Comparison of ENCODE assay signal across 9 cellular contexts in the genomic region with DNA sequence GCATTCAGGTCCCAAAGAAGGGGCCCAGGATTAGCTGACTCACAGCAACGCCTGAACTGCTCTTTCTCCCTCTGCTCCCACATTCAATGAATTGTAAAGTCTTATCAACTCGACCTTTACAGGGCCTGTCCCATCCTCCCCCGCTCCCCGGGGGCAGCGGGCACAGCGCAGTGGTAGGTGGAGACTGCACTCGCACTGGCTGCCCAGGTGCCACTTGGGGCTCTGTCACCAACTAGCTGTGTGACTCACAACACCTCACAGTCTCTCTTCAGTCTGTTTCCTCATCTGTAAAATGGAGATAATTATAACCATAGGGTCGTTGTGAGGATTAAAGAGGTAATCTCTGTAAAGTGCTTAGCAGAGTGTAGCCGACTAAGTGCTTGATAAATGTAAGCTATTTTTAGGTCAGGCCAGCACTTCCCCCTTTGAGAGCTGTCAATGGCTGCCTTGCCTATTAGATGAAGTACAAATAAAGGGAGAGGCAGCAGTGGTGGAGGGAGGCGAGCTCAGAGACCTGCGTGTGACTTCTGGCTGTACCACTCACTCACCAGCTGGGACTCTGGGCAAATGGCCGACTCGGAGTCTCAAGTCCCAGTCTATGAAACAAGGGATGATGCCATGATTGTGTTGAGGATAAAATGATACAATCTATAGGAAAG. TPM values are rescaled to one million over a fixed set of nuclear protein-coding genes. Genes with fewer than 3 reads are reported as not detected.
DNase-seq lines count a peak whose midpoint lies in the region; ATAC-seq, FAIRE-seq and TF ChIP-seq lines count a peak whose summit lies in the region.
"Had no signal": no experiment of that assay in that cellular context is flagged by ENCODE, and none has a peak within 500 bp of the region (broad histone marks: within the 10 kb centered on the region; RNA-seq: fewer than 3 reads in every experiment).

No MANE protein-coding gene starts in this region.

- no peak for ATAC-seq in HG03025 (IDR thresholded peaks at IDR 0.05; ENCODE audit: low FRiP score, unreplicated experiment)

- H2BK12ac ChIP-seq in H1 (ENCODE audit: low read depth, low read length) (peak overlapping the region; percentile 14; the same call in 1 of the 2 replicates), trophoblast cell (ENCODE audit: low read length) (peak overlapping the region; percentile 71)

- H3K18ac ChIP-seq in H1 (ENCODE audit: extremely low read depth, low read length) (no peak overlapping the region), trophoblast cell (ENCODE audit: low read length) (peak overlapping the region; percentile 50)

- no peak overlapping the region for H4K12ac ChIP-seq in trophoblast cell (ENCODE audit: low read depth, low read length)

- H2BK5ac ChIP-seq in H1 (ENCODE audit: low read depth, low read length), result no peak overlapping the region
- H2BK5ac ChIP-seq in trophoblast cell (ENCODE audit: low read depth, low read length, poor library complexity), result no peak overlapping the region

- TF ChIP-seq POLR2A in H1 (IDR thresholded peaks at IDR 0.05; ENCODE audit: control extremely low read depth in 1 of 2, low read depth in 2 of 2, low read length in 2 of 2), result no peak

- no peak for TF ChIP-seq RAD21 in H1 (IDR thresholded peaks at IDR 0.05 in 1 of 2, conservative IDR thresholded peaks at IDR 0.05 in 1 of 2; ENCODE audit: low read depth in 2 of 2, low read length in 2 of 2)

- H3K9me3 ChIP-seq in H1 (ENCODE audit: insufficient read depth in 2 of 2, low read depth in 1 of 2, low read length in 1 of 2) (no peaks in the 10 kb centered on the region), trophoblast cell (ENCODE audit: insufficient read depth, low read depth, low read length) (no peaks in the 10 kb centered on the region)

- H3K79me2 ChIP-seq in H1 (ENCODE audit: control insufficient read depth in 1 of 2, insufficient read depth in 2 of 2, low read length in 2 of 2) (no peaks in the 10 kb centered on the region), trophoblast cell (ENCODE audit: control insufficient read depth, insufficient read depth, low read length, poor library complexity) (no peaks in the 10 kb centered on the region)

- H4K91ac ChIP-seq in H1 (replicated peaks; ENCODE audit: insufficient read length, low read length), result no peak overlapping the region
- peak overlapping the region; percentile 41 for H4K91ac ChIP-seq in trophoblast cell (ENCODE audit: low read depth, low read length)

- H2BK120ac ChIP-seq in H1 (replicated peaks; ENCODE audit: low read depth, low read length), result no peak overlapping the region
- H2BK120ac ChIP-seq in trophoblast cell (ENCODE audit: insufficient read depth, low read length, poor library complexity), result no peak overlapping the region

- no peak overlapping the region for H3K4ac ChIP-seq in H1 (replicated peaks; ENCODE audit: insufficient read length, low read depth, low read length)
- peak overlapping the region; percentile 14 for H3K4ac ChIP-seq in trophoblast cell (ENCODE audit: low read depth, low read length)

- H2AFZ ChIP-seq in H1 (ENCODE audit: low read length) (no peak overlapping the region), trophoblast cell (ENCODE audit: insufficient read depth, low read length, poor library complexity) (peak overlapping the region; percentile 30)

- H2BK15ac ChIP-seq in H1 (ENCODE audit: low read length), result no peak overlapping the region

- H3K4me1 ChIP-seq in H1 (replicated peaks in 1 of 4; ENCODE audit: control insufficient read depth in 3 of 4, insufficient read depth in 4 of 4, low read length in 3 of 4) (peaks cover 0 to 9% (median 3%) of the 10 kb centered on the region in 4 experiments; a peak in 2 of 7 replicates), trophoblast cell (ENCODE audit: control insufficient read depth in 1 of 2, insufficient read depth in 2 of 2, low read length in 2 of 2) (peaks cover 16 to 22% of the 10 kb centered on the region in 2 experiments)

- H3K4me3 ChIP-seq in H7 (ENCODE audit: insufficient read depth, low read depth, low read length), result no peak overlapping the region
- no peak overlapping the region for H3K4me3 ChIP-seq in H1 (ENCODE audit: extremely low read depth in 1 of 4, insufficient read depth in 2 of 4, low read depth in 3 of 4, low read length in 4 of 4)
- H3K4me3 ChIP-seq in trophoblast cell (ENCODE audit: low read depth, low read length), result no peak overlapping the region

- WGBS in H1 (ENCODE audit: extremely low coverage in 1 of 2, insufficient coverage in 1 of 2, insufficient read length in 1 of 2, insufficient replicate concordance in 2 of 2, low coverage in 1 of 2, low lambda C conversion rate in 2 of 2, missing lambda C conversion rate in 1 of 2), 2 experiments, result 83% methylated on average over 13 of the region's 13 CpGs; no CpG with 5 or more reads in 1 of the 2 experiments
- no CpG with 5 or more reads among the region's 13 CpGs for WGBS in trophoblast cell (ENCODE audit: extremely low coverage, insufficient coverage, insufficient read length)

- H3K36me3 ChIP-seq in H7 (replicated peaks; ENCODE audit: control insufficient read depth, insufficient read depth, low read length) (peaks cover 2% of the 10 kb centered on the region; the same call in 1 of the 2 replicates), H1 (ENCODE audit: control insufficient read depth in 2 of 4, insufficient read depth in 4 of 4, low read length in 3 of 4) (peaks cover 0 to 5% (median 0%) of the 10 kb centered on the region in 4 experiments; a peak in 2 of 8 replicates), trophoblast cell (ENCODE audit: control insufficient read depth in 1 of 2, insufficient read depth in 2 of 2, low read length in 2 of 2) (peaks cover 9 to 23% of the 10 kb centered on the region in 2 experiments)

- no peaks in the 10 kb centered on the region for H4K20me1 ChIP-seq in H1 (replicated peaks in 1 of 2; ENCODE audit: control insufficient read depth in 1 of 2, insufficient read depth in 2 of 2, low read length in 2 of 2)

- H3K4me2 ChIP-seq in H1 (ENCODE audit: insufficient read depth in 1 of 2, low read depth in 2 of 2, low read length in 2 of 2), result no peak overlapping the region
- no peak overlapping the region for H3K4me2 ChIP-seq in trophoblast cell (ENCODE audit: low read length)

- peak; percentile 57 for DNase-seq in H7
- peak; percentile 69 for DNase-seq in NCI-H446 treated with DMSO at 0.1 percent for 48 hours (lab: John Stamatoyannopoulos, UW)
- no peak for DNase-seq in H1 (ENCODE audit: low read depth in 1 of 2, low spot score in 2 of 2)
- DNase-seq in trophoblast cell, result no peak
- no peak for DNase-seq in activated gamma-delta T cell (lab: John Stamatoyannopoulos, UW)
- no peak for DNase-seq in mesenteric fat pad (ENCODE audit: low spot score)
- DNase-seq in NCI-H526 (lab: John Stamatoyannopoulos, UW), result no peak
- DNase-seq: T-cell had no signal

- H3K79me1 ChIP-seq in H1 (ENCODE audit: low read depth, low read length), result no peaks in the 10 kb centered on the region
- H3K79me1 ChIP-seq in trophoblast cell (ENCODE audit: low read length), result peaks cover 7% of the 10 kb centered on the region

- no peak overlapping the region for H4K5ac ChIP-seq in H1 (ENCODE audit: insufficient read length, low read depth, low read length)

- H2AK5ac ChIP-seq in H1 (ENCODE audit: low read depth, low read length) (no peak overlapping the region), trophoblast cell (ENCODE audit: low read length) (peak overlapping the region; percentile 76)

- H3K27me3 ChIP-seq in H7 (ENCODE audit: control insufficient read depth, insufficient read depth, low read length) (no peaks in the 10 kb centered on the region), H1 (replicated peaks in 1 of 4; ENCODE audit: control insufficient read depth in 3 of 4, extremely low read depth in 1 of 4, insufficient read depth in 3 of 4, low read length in 3 of 4) (no peaks in the 10 kb centered on the region), trophoblast cell (ENCODE audit: insufficient read depth, low read length) (no peaks in the 10 kb centered on the region)

- no peak overlapping the region for H3K9ac ChIP-seq in H1 (replicated peaks in 1 of 4; ENCODE audit: extremely low read depth in 1 of 4, low read depth in 3 of 4, low read length in 3 of 4)
- H3K9ac ChIP-seq in trophoblast cell (ENCODE audit: low read length), result no peak overlapping the region

- H3K56ac ChIP-seq in H1 (replicated peaks; ENCODE audit: insufficient read length, low read depth, low read length), result no peak overlapping the region

- no peak overlapping the region for H2BK20ac ChIP-seq in H1 (ENCODE audit: low read length)

- no peak for FAIRE-seq in H1 (lab: Jason Lieb, UNC)

- H3K27ac ChIP-seq in H1 (ENCODE audit: low read depth, low read length) (no peak overlapping the region), trophoblast cell (ENCODE audit: low read depth, low read length) (no peak overlapping the region)

- TF ChIP-seq CTCF in H1 (IDR thresholded peaks at IDR 0.05; ENCODE audit: control extremely low read depth in 1 of 3, insufficient read depth in 1 of 3, low read depth in 1 of 3, low read length in 3 of 3), result no peak

- H4K8ac ChIP-seq in H1 (ENCODE audit: extremely low read depth, insufficient read depth, low read length) (no peak overlapping the region), trophoblast cell (ENCODE audit: low read depth, low read length) (peak overlapping the region; percentile 30)

- POLR2A ChIA-PET in H1 (lab: Charles Lee; ENCODE audit: partially characterized antibody), result interaction anchor here (1.0 to 3.6 kb wide), 6 partner anchors 10 to 90 kb away, joined by 3 to 13 read pairs (median 4); a partner anchor contains a TSS

- CTCF ChIA-PET in H1 (lab: Charles Lee; ENCODE audit: partially characterized antibody), result interaction anchor here (0.9 to 5.6 kb wide), 9 partner anchors 9 to 194 kb away, joined by 3 to 45 read pairs (median 9); a partner anchor contains a TSS

- no peak for TF ChIP-seq EP300 in H1 (IDR thresholded peaks at IDR 0.05; ENCODE audit: borderline replicate concordance in 1 of 2, low read depth in 2 of 2, low read length in 2 of 2)

- no peaks in the 10 kb centered on the region for H3K23me2 ChIP-seq in H1 (ENCODE audit: low read depth, low read length)

- H3K14ac ChIP-seq in H1 (ENCODE audit: insufficient read length), result no peak overlapping the region
- H3K14ac ChIP-seq in trophoblast cell (ENCODE audit: low read length), result peak overlapping the region; percentile 45

- H3K23ac ChIP-seq in H1 (ENCODE audit: insufficient read length) (no peak overlapping the region), trophoblast cell (ENCODE audit: low read length) (no peak overlapping the region)

RNA-seq across cellular contexts. Expression of a gene that starts 0.7 kb away (rescaled TPM):
- not detected in 2 replicates for total RNA-seq in H7 (2014; rRNA removed; shearing (Covaris generic))
- total RNA-seq in H1 (2021; fragmentation: NEBNext Ultra II Directional; extraction: Animal tissue kit (Norgen Biotek cat#: 25700)), result 0.30 TPM in 1 of 2 replicates, not detected in the other
- 0.24 and 0.58 TPM in 2 replicates for polyA plus RNA-seq in H1 (2011; rRNA removed)
- 0.17 TPM for polyA plus RNA-seq in H1 (2011; cell fraction: cytosol; rRNA removed)
- 0.66 TPM for polyA plus RNA-seq in H1 (2011; cell fraction: nucleus; rRNA removed)
- polyA plus RNA-seq in H1 (2012, experiment 1 of 2), result 0.20 to 0.83 TPM (median 0.55 TPM) in 3 of 4 replicates, not detected in the other
- not detected for polyA plus RNA-seq in H1 (2012, experiment 2 of 2)
- 0.24 TPM for polyA plus RNA-seq in H1 (2013, experiment 1 of 2)
- polyA plus RNA-seq in H1 (2013, experiment 2 of 2), result 0.09 TPM
- 0.37 TPM in 1 of 2 replicates, not detected in the other for polyA minus RNA-seq in H1 (2011; rRNA and poly(A)+ RNA removed)
- 0.81 TPM for polyA minus RNA-seq in H1 (2011; cell fraction: cytosol; rRNA and poly(A)+ RNA removed)
- polyA minus RNA-seq in H1 (2011; cell fraction: nucleus; rRNA and poly(A)+ RNA removed), result not detected
- polyA plus RNA-seq in trophoblast cell (2013), result 0.97 and 1.1 TPM in 2 replicates
- not detected for total RNA-seq in mesenteric fat pad
- total RNA-seq: T-cell had no signal

RNA-seq across cellular contexts. Expression of a gene that starts 24.5 kb away (rescaled TPM):
- total RNA-seq in H7 (2014; rRNA removed; shearing (Covaris generic)), result 112 and 141 TPM in 2 replicates
- total RNA-seq in H1 (2021; fragmentation: NEBNext Ultra II Directional; extraction: Animal tissue kit (Norgen Biotek cat#: 25700)), result 67.3 and 69.6 TPM in 2 replicates
- polyA plus RNA-seq in H1 (2011; rRNA removed), result 56.1 and 83.3 TPM in 2 replicates
- polyA plus RNA-seq in H1 (2011; cell fraction: cytosol; rRNA removed), result 61.4 TPM
- polyA plus RNA-seq in H1 (2011; cell fraction: nucleus; rRNA removed), result 94.4 TPM
- 49.1 to 60.0 TPM (median 56.5 TPM) in 4 replicates for polyA plus RNA-seq in H1 (2012, experiment 1 of 2)
- 58.9 TPM for polyA plus RNA-seq in H1 (2012, experiment 2 of 2)
- 54.5 TPM for polyA plus RNA-seq in H1 (2013, experiment 1 of 2)
- polyA plus RNA-seq in H1 (2013, experiment 2 of 2), result 53.3 TPM
- 16.6 and 25.5 TPM in 2 replicates for polyA minus RNA-seq in H1 (2011; rRNA and poly(A)+ RNA removed)
- 24.0 TPM for polyA minus RNA-seq in H1 (2011; cell fraction: cytosol; rRNA and poly(A)+ RNA removed)
- polyA minus RNA-seq in H1 (2011; cell fraction: nucleus; rRNA and poly(A)+ RNA removed), result 21.1 TPM
- 91.9 and 95.6 TPM in 2 replicates for polyA plus RNA-seq in trophoblast cell (2013)
- total RNA-seq in mesenteric fat pad, result 0.90 TPM

RNA-seq across cellular contexts. Expression of a gene that starts 58.2 kb away (rescaled TPM):
- total RNA-seq in H7 (2014; rRNA removed; shearing (Covaris generic)), result 7.8 and 11.0 TPM in 2 replicates
- total RNA-seq in H1 (2021; fragmentation: NEBNext Ultra II Directional; extraction: Animal tissue kit (Norgen Biotek cat#: 25700)), result 27.7 and 28.0 TPM in 2 replicates
- 12.0 and 25.9 TPM in 2 replicates for polyA plus RNA-seq in H1 (2011; rRNA removed)
- 12.4 TPM for polyA plus RNA-seq in H1 (2011; cell fraction: cytosol; rRNA removed)
- 59.6 TPM for polyA plus RNA-seq in H1 (2011; cell fraction: nucleus; rRNA removed)
- polyA plus RNA-seq in H1 (2012, experiment 1 of 2), result 15.3 to 24.5 TPM (median 21.9 TPM) in 4 replicates
- polyA plus RNA-seq in H1 (2012, experiment 2 of 2), result 16.0 TPM
- 19.9 TPM for polyA plus RNA-seq in H1 (2013, experiment 1 of 2)
- 16.0 TPM for polyA plus RNA-seq in H1 (2013, experiment 2 of 2)
- 37.3 and 50.6 TPM in 2 replicates for polyA minus RNA-seq in H1 (2011; rRNA and poly(A)+ RNA removed)
- polyA minus RNA-seq in H1 (2011; cell fraction: cytosol; rRNA and poly(A)+ RNA removed), result 28.1 TPM
- polyA minus RNA-seq in H1 (2011; cell fraction: nucleus; rRNA and poly(A)+ RNA removed), result 39.4 TPM
- 18.9 and 19.5 TPM in 2 replicates for polyA plus RNA-seq in trophoblast cell (2013)
- 1.5 TPM for total RNA-seq in mesenteric fat pad

Comparison
In these comparisons a context has a peak if more than half of its experiments do, and no peak if none do; other contexts are left out.
1. DNase-seq: peak in H7 (single experiment) and NCI-H446 treated with DMSO at 0.1 percent for 48 hours (single experiment); none in H1 (0 of 2), trophoblast cell (0 of 2), activated gamma-delta T cell (single experiment), mesenteric fat pad (single experiment) and NCI-H526 (0 of 2).
2. RNA of a gene that starts 24.5 kb away (total RNA-seq): 112 to 141 TPM in H7 and 67.3 to 69.6 TPM in H1; 0.90 TPM in mesenteric fat pad (single experiment); every median in the first group is over 10 times any median in the second.